ENCODE assay signal across 22 cellular contexts in genomic region chr20:4483481-4483880, GRCh38.
DNase-seq lines count a peak whose midpoint lies in the region; ATAC-seq, FAIRE-seq and TF ChIP-seq lines count a peak whose summit lies in the region.
"Had no signal": no experiment of that assay in that cellular context is flagged by ENCODE, and none has a peak within 500 bp of the region (broad histone marks: within the 10 kb centered on the region; RNA-seq: fewer than 3 reads in every experiment).

No MANE protein-coding gene starts in this region.

- FAIRE-seq in H1 (lab: Jason Lieb, UNC): no peak

- H4K8ac ChIP-seq in H1 (ENCODE audit: extremely low read depth, insufficient read depth, low read length) (no peak overlapping the region), mesendoderm (ENCODE audit: low read depth, low read length) (no peak overlapping the region)

- H2BK5ac ChIP-seq in H1 (ENCODE audit: low read depth, low read length) (peak overlapping the region; percentile 26; the same call in 1 of the 2 replicates), mesendoderm (ENCODE audit: low read length) (no peak overlapping the region)

- H4K5ac ChIP-seq in H1 (ENCODE audit: insufficient read length, low read depth, low read length) (no peak overlapping the region), mesendoderm (ENCODE audit: low read length) (no peak overlapping the region)

- H2AK5ac ChIP-seq in H1 (ENCODE audit: low read depth, low read length) (no peak overlapping the region), mesendoderm (ENCODE audit: low read length) (no peak overlapping the region)

- TF ChIP-seq CTCF in H1 (IDR thresholded peaks at IDR 0.05; ENCODE audit: control extremely low read depth in 1 of 3, insufficient read depth in 1 of 3, low read depth in 1 of 3, low read length in 3 of 3): no peak

- H3K4me1 ChIP-seq in H1 (replicated peaks in 1 of 4; ENCODE audit: control insufficient read depth in 3 of 4, insufficient read depth in 4 of 4, low read length in 3 of 4): peaks cover 3 to 10% (median 6%) of the 10 kb centered on the region in 4 experiments; a peak in 4 of 7 replicates
- H3K4me1 ChIP-seq in mesendoderm (ENCODE audit: control insufficient read depth, low read depth, low read length): peaks cover 1% of the 10 kb centered on the region
- H3K4me1 ChIP-seq: SJCRH30 had no signal

- H3K18ac ChIP-seq in H1 (ENCODE audit: extremely low read depth, low read length) (no peak overlapping the region), mesendoderm (ENCODE audit: low read length) (no peak overlapping the region)

- no peak overlapping the region for H3K4me2 ChIP-seq in H1 (ENCODE audit: insufficient read depth in 1 of 2, low read depth in 2 of 2, low read length in 2 of 2)
- H3K4me2 ChIP-seq in mesendoderm (ENCODE audit: low read length): no peak overlapping the region

- H3K4me3 ChIP-seq in H1 (ENCODE audit: extremely low read depth in 1 of 4, insufficient read depth in 2 of 4, low read depth in 3 of 4, low read length in 4 of 4): no peak overlapping the region
- H3K4me3 ChIP-seq in mesendoderm (ENCODE audit: low read length): no peak overlapping the region
- H3K4me3 ChIP-seq: ascending aorta, SJCRH30 had no signal

- no peak for TF ChIP-seq EP300 in H1 (IDR thresholded peaks at IDR 0.05; ENCODE audit: borderline replicate concordance in 1 of 2, low read depth in 2 of 2, low read length in 2 of 2)

- no peak for ATAC-seq in activated T-cell treated with anti-CD3 and anti-CD28 coated beads, Interleukin-2, amount 50 U/mL, for 4 hours
- ATAC-seq: HCT116; stimulated activated naive B cell treated with anti-CD40 and anti-IgM and Interleukin-4, amounts not matched to agents 10 μg/mL and 1 μg/mL and 100 μg/mL, for 72 hours had no signal

- TF ChIP-seq POLR2A in H1 (IDR thresholded peaks at IDR 0.05; ENCODE audit: control extremely low read depth in 1 of 2, low read depth in 2 of 2, low read length in 2 of 2): no peak

- H3K36me3 Mint-ChIP-seq in activated T-cell treated with anti-CD3 and anti-CD28 coated beads, Interleukin-2, amount 50 U/mL, for 4 hours (ENCODE audit: insufficient read depth): no peaks in the 10 kb centered on the region
- H3K36me3 Mint-ChIP-seq: stimulated activated naive B cell treated with anti-CD40 and anti-IgM and Interleukin-4, amounts not matched to agents 10 μg/mL and 1 μg/mL and 100 μg/mL, for 72 hours had no signal

- CTCF ChIA-PET in H1 (lab: Charles Lee; ENCODE audit: partially characterized antibody): no interaction called here

- H2AFZ ChIP-seq in H1 (ENCODE audit: low read length): no peak overlapping the region

- TF ChIP-seq RAD21 in H1 (IDR thresholded peaks at IDR 0.05 in 1 of 2, conservative IDR thresholded peaks at IDR 0.05 in 1 of 2; ENCODE audit: low read depth in 2 of 2, low read length in 2 of 2): no peak

- H3K79me2 ChIP-seq in H1 (ENCODE audit: control insufficient read depth in 1 of 2, insufficient read depth in 2 of 2, low read length in 2 of 2) (no peaks in the 10 kb centered on the region), mesendoderm (ENCODE audit: control insufficient read depth, insufficient read depth, low read length) (no peaks in the 10 kb centered on the region)

- no peaks in the 10 kb centered on the region for H4K20me1 ChIP-seq in H1 (replicated peaks in 1 of 2; ENCODE audit: control insufficient read depth in 1 of 2, insufficient read depth in 2 of 2, low read length in 2 of 2)

- H3K9me3 Mint-ChIP-seq in activated T-cell treated with anti-CD3 and anti-CD28 coated beads, Interleukin-2, amount 50 U/mL, for 4 hours: no peaks in the 10 kb centered on the region
- H3K9me3 Mint-ChIP-seq: neural crest cell; stimulated activated naive B cell treated with anti-CD40 and anti-IgM and Interleukin-4, amounts not matched to agents 10 μg/mL and 1 μg/mL and 100 μg/mL, for 72 hours had no signal

- H2BK120ac ChIP-seq in H1 (replicated peaks; ENCODE audit: low read depth, low read length) (no peak overlapping the region), mesendoderm (ENCODE audit: low read depth, low read length) (no peak overlapping the region)

- WGBS in H1 (ENCODE audit: extremely low coverage in 1 of 2, insufficient coverage in 1 of 2, insufficient read length in 1 of 2, insufficient replicate concordance in 2 of 2, low coverage in 1 of 2, low lambda C conversion rate in 2 of 2, missing lambda C conversion rate in 1 of 2), 2 experiments: 81% methylated on average over 2 of the region's 2 CpGs; no CpG with 5 or more reads in 1 of the 2 experiments
- WGBS in mesendoderm (ENCODE audit: extremely low coverage, insufficient coverage, low lambda C conversion rate): no CpG with 5 or more reads among the region's 2 CpGs

- H3K79me1 ChIP-seq in H1 (ENCODE audit: low read depth, low read length): no peaks in the 10 kb centered on the region
- no peaks in the 10 kb centered on the region for H3K79me1 ChIP-seq in mesendoderm (ENCODE audit: low read length)

- no peaks in the 10 kb centered on the region; the same call in 1 of the 2 replicates for H3K23me2 ChIP-seq in H1 (ENCODE audit: low read depth, low read length)

- no peaks in the 10 kb centered on the region for H3K9me3 ChIP-seq in H1 (ENCODE audit: insufficient read depth in 2 of 2, low read depth in 1 of 2, low read length in 1 of 2)
- H3K9me3 ChIP-seq: ascending aorta, SJCRH30 had no signal

- H3K27me3 ChIP-seq in H1 (replicated peaks in 1 of 4; ENCODE audit: control insufficient read depth in 3 of 4, extremely low read depth in 1 of 4, insufficient read depth in 3 of 4, low read length in 3 of 4): no peaks in the 10 kb centered on the region; a peak in 1 of 7 replicates
- H3K27me3 ChIP-seq in mesendoderm (ENCODE audit: insufficient read depth, low read length, poor library complexity): no peaks in the 10 kb centered on the region
- H3K27me3 ChIP-seq: ascending aorta, SJCRH30 had no signal

- POLR2A ChIA-PET in H1 (lab: Charles Lee; ENCODE audit: partially characterized antibody): no interaction called here

- H3K9ac ChIP-seq in H1 (replicated peaks in 1 of 4; ENCODE audit: extremely low read depth in 1 of 4, low read depth in 3 of 4, low read length in 3 of 4) (no peak overlapping the region), mesendoderm (ENCODE audit: low read length) (no peak overlapping the region)

- peak overlapping the region; percentile 15; the same call in 1 of the 2 replicates for H2BK20ac ChIP-seq in H1 (ENCODE audit: low read length)

- H2BK12ac ChIP-seq in H1 (ENCODE audit: low read depth, low read length): no peak overlapping the region

- H3K27ac ChIP-seq in H1 (ENCODE audit: low read depth, low read length) (no peak overlapping the region), mesendoderm (ENCODE audit: low read depth, low read length) (no peak overlapping the region)
- H3K27ac ChIP-seq: ascending aorta, SJCRH30 had no signal

- no peak overlapping the region for H3K23ac ChIP-seq in H1 (ENCODE audit: insufficient read length)
- no peak overlapping the region for H3K23ac ChIP-seq in mesendoderm (ENCODE audit: low read length)

- DNase-seq in GM03348 (ENCODE audit: low spot score): peak; percentile 33
- DNase-seq in RPMI7951 (ENCODE audit: low read depth): peak; percentile 70
- DNase-seq in H1 (ENCODE audit: low read depth in 1 of 2, low spot score in 2 of 2): no peak
- no peak for DNase-seq in mesendoderm
- DNase-seq in D341Med (ENCODE audit: low spot score): no peak
- DNase-seq in activated T-cell treated with anti-CD3 and anti-CD28 coated beads, Interleukin-2, amount 50 U/mL, for 4 hours: no peak
- DNase-seq in stimulated activated CD4-positive, alpha-beta T cell treated with anti-CD3 and anti-CD28 coated beads, Interleukin-4, amount 100 ng/mL, for 24 hours: no peak
- DNase-seq: activated gamma-delta T cell; C1 segment of cervical spinal cord; cortex of kidney; islet precursor cell; Kasumi-1; midbrain; NCI-H146; NCI-H345; SJCRH30; stimulated activated CD4-positive, alpha-beta T cell treated with anti-CD3 and anti-CD28 coated beads, Interleukin-12 subunit alpha, Interleukin-12 subunit beta, amount 100 ng/mL, for 4 hours; stimulated activated naive B cell treated with anti-CD40 and anti-IgM and Interleukin-4, amounts not matched to agents 10 μg/mL and 1 μg/mL and 100 μg/mL, for 72 hours; T-helper 9 cell had no signal

- H3K4ac ChIP-seq in H1 (replicated peaks; ENCODE audit: insufficient read length, low read depth, low read length) (no peak overlapping the region), mesendoderm (ENCODE audit: low read depth, low read length) (no peak overlapping the region)

- no peaks in the 10 kb centered on the region for H3K36me3 ChIP-seq in H1 (ENCODE audit: control insufficient read depth in 2 of 4, insufficient read depth in 4 of 4, low read length in 3 of 4)
- H3K36me3 ChIP-seq in mesendoderm (ENCODE audit: control insufficient read depth, insufficient read depth, low read length): no peaks in the 10 kb centered on the region
- H3K36me3 ChIP-seq: ascending aorta, SJCRH30 had no signal

- H3K14ac ChIP-seq in H1 (ENCODE audit: insufficient read length): no peak overlapping the region

- H3K56ac ChIP-seq in H1 (replicated peaks; ENCODE audit: insufficient read length, low read depth, low read length) (no peak overlapping the region), mesendoderm (ENCODE audit: low read length) (no peak overlapping the region)

- H3K27me3 Mint-ChIP-seq in activated T-cell treated with anti-CD3 and anti-CD28 coated beads, Interleukin-2, amount 50 U/mL, for 4 hours (ENCODE audit: low read depth): peaks cover 32% of the 10 kb centered on the region

- no peak overlapping the region for H2BK15ac ChIP-seq in H1 (ENCODE audit: low read length)
- peak overlapping the region; percentile 37 for H2BK15ac ChIP-seq in mesendoderm (replicated peaks; ENCODE audit: low read depth)

- H3K4me3 Mint-ChIP-seq in activated T-cell treated with anti-CD3 and anti-CD28 coated beads, Interleukin-2, amount 50 U/mL, for 4 hours: no peak overlapping the region
- H3K4me3 Mint-ChIP-seq: neural crest cell; stimulated activated naive B cell treated with anti-CD40 and anti-IgM and Interleukin-4, amounts not matched to agents 10 μg/mL and 1 μg/mL and 100 μg/mL, for 72 hours had no signal

- H3K4me1 Mint-ChIP-seq in activated T-cell treated with anti-CD3 and anti-CD28 coated beads, Interleukin-2, amount 50 U/mL, for 4 hours (ENCODE audit: low read depth): no peaks in the 10 kb centered on the region
- H3K4me1 Mint-ChIP-seq: neural crest cell; stimulated activated naive B cell treated with anti-CD40 and anti-IgM and Interleukin-4, amounts not matched to agents 10 μg/mL and 1 μg/mL and 100 μg/mL, for 72 hours had no signal

- H4K91ac ChIP-seq in H1 (replicated peaks; ENCODE audit: insufficient read length, low read length): no peak overlapping the region

TF ChIP-seq in H1, 55 proteins besides CTCF, POLR2A, EP300 and RAD21 (continues in another document):
- no peak for TF ChIP-seq CHD2 (IDR thresholded peaks at IDR 0.05; ENCODE audit: low read length)
- TF ChIP-seq SP2 (IDR thresholded peaks at IDR 0.05; ENCODE audit: low read length): no peak

Comparison
In these comparisons a context has a peak if more than half of its experiments do, and no peak if none do; other contexts are left out.
1. DNase-seq: peak in GM03348 (single experiment) and RPMI7951 (single experiment); none in H1 (0 of 2), mesendoderm (single experiment), D341Med (single experiment), activated T-cell treated with anti-CD3 and anti-CD28 coated beads, Interleukin-2, amount 50 U/mL, for 4 hours (single experiment) and stimulated activated CD4-positive, alpha-beta T cell treated with anti-CD3 and anti-CD28 coated beads, Interleukin-4, amount 100 ng/mL, for 24 hours (single experiment).